1 cellular context compared by ENCODE assay signal in genomic region chr21:26491663-26492062, GRCh38.
TF ChIP-seq lines count a peak whose summit lies in the region.

No MANE protein-coding gene starts in this region.

TF ChIP-seq in H1, 55 proteins besides CTCF, POLR2A, EP300 and RAD21:
- TF ChIP-seq BCL11A (IDR thresholded peaks at IDR 0.05; ENCODE audit: low read depth in 2 of 2, low read length in 2 of 2) (no peak), TBP (IDR thresholded peaks at IDR 0.05; ENCODE audit: low read depth, low read length) (no peak), CHD7 (IDR thresholded peaks at IDR 0.05; ENCODE audit: insufficient replicate concordance, low read length) (no peak), SIRT6 (IDR thresholded peaks at IDR 0.05; ENCODE audit: low read length) (no peak)
